In the genomic region with DNA sequence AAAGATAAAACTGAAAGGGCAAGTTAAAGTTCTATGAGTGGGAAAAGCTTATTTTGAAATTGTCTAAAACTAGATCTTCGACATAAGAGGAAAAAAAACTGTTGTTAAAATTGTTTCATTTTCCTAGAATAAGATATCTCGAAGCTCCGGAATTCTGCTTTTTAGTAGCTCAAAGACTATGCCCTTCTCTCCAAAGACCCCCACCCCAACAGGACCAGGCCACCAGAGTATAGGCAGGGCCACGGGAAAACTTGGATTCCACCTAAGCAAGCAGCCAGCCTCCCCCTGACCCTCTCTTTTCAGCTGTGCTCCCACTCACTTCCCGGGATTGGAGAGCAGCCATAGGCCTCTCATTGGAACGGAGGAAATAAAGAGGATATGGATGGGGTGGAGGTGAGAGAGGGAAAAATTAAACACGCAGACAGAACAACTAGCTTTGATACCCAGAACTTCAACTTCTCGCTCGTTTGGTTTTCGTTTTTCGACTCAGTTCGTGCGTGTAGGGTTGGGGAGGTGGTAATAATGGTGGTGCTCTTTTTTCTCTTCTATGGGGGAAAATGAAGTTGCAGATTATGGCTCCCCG, we compare ENCODE assay signal across 17 cellular contexts. TPM values are rescaled to one million over a fixed set of nuclear protein-coding genes. Genes with fewer than 3 reads are reported as not detected.
DNase-seq lines count a peak whose midpoint lies in the region; ATAC-seq and TF ChIP-seq lines count a peak whose summit lies in the region.
"Had no signal": no experiment of that assay in that cellular context is flagged by ENCODE, and none has a peak within 500 bp of the region (broad histone marks: within the 10 kb centered on the region; RNA-seq: fewer than 3 reads in every experiment).

No MANE protein-coding gene starts in this region.

- H2BK20ac ChIP-seq in H9 (ENCODE audit: low read depth, low read length, poor library complexity, severe bottlenecking) = no peak overlapping the region

- no peak overlapping the region for H3K18ac ChIP-seq in H9 (ENCODE audit: insufficient read length, low read depth, low read length)

- no peak overlapping the region for H3K56ac ChIP-seq in H9 (ENCODE audit: insufficient read length, low read depth, low read length)

- H3F3A ChIP-seq in MM.1S (ENCODE audit: insufficient read depth, low read length) = no peaks in the 10 kb centered on the region

- H2BK5ac ChIP-seq in H9 (ENCODE audit: insufficient read length, low read length) = no peak overlapping the region

- H3K23ac ChIP-seq in H9 (ENCODE audit: insufficient read length, low read depth, low read length) = no peak overlapping the region

- no peaks in the 10 kb centered on the region for H3K79me1 ChIP-seq in H9 (ENCODE audit: insufficient read depth, low read depth, low read length, poor library complexity, severe bottlenecking)

- H3K4me3 ChIP-seq in MM.1S (ENCODE audit: low read length) = no peak overlapping the region
- H3K4me3 ChIP-seq: GM12878, GM23248 had no signal

- H3K23me2 ChIP-seq in H9 (ENCODE audit: insufficient read length, low read depth, low read length, poor library complexity, severe bottlenecking) = peaks cover 26% of the 10 kb centered on the region

- peaks cover 7% of the 10 kb centered on the region for H3K36me3 Mint-ChIP-seq in activated CD8-positive, alpha-beta memory T cell treated with anti-CD3 and anti-CD28 coated beads, Interleukin-2, amount 10 ng/mL, durations not matched to agents 7 days and 5 days
- H3K36me3 Mint-ChIP-seq in H9 (ENCODE audit: insufficient read depth in 1 of 3, low read depth in 3 of 3) = peaks cover 0 to 2% (median 2%) of the 10 kb centered on the region in 3 experiments; a peak in 3 of 7 replicates
- H3K36me3 Mint-ChIP-seq in central memory CD8-positive, alpha-beta T cell (ENCODE audit: insufficient read depth) = peaks cover 35% of the 10 kb centered on the region

- H4K8ac ChIP-seq in H9 (replicated peaks; ENCODE audit: insufficient read length, low read depth, low read length) = no peak overlapping the region

- H3K4me1 Mint-ChIP-seq in activated CD8-positive, alpha-beta memory T cell treated with anti-CD3 and anti-CD28 coated beads, Interleukin-2, amount 10 ng/mL, durations not matched to agents 7 days and 5 days = peaks cover 31% of the 10 kb centered on the region
- H3K4me1 Mint-ChIP-seq in H9 = peaks cover 15 to 45% of the 10 kb centered on the region in 2 experiments
- H3K4me1 Mint-ChIP-seq in central memory CD8-positive, alpha-beta T cell = peaks cover 27% of the 10 kb centered on the region

- H3K4me1 ChIP-seq in H9 (ENCODE audit: insufficient read depth, low read length) = no peaks in the 10 kb centered on the region
- H3K4me1 ChIP-seq in MM.1S (ENCODE audit: low read length) = 0 out of 2 replicates have a peak, but pooled peaks cover 4% of the 10 kb centered on the region

- no peak overlapping the region for H3K9ac ChIP-seq in H9 (ENCODE audit: extremely low read depth, insufficient read length, low read length)
- H3K9ac ChIP-seq in MM.1S (ENCODE audit: low read length) = no peak overlapping the region
- H3K9ac ChIP-seq: GM23248 had no signal

- TF ChIP-seq CTCF in H9 (conservative IDR thresholded peaks at IDR 0.05) (no peak), MM.1S (IDR thresholded peaks at IDR 0.05; ENCODE audit: low read length) (no peak)

- H3K14ac ChIP-seq in H9 (ENCODE audit: insufficient read depth, low read length) = no peak overlapping the region

- no peak overlapping the region for H2BK120ac ChIP-seq in H9 (ENCODE audit: low read depth, low read length, poor library complexity, severe bottlenecking)

- H4K91ac ChIP-seq in H9 (ENCODE audit: insufficient read length, low read depth, low read length) = no peak overlapping the region

- no peaks in the 10 kb centered on the region for H3K79me2 ChIP-seq in H9 (ENCODE audit: insufficient read depth, low read length)
- no peaks in the 10 kb centered on the region for H3K79me2 ChIP-seq in MM.1S (ENCODE audit: low read length)

- WGBS in H9 (ENCODE audit: extremely low coverage, insufficient read length, low lambda C conversion rate) = no CpG with 5 or more reads among the region's 14 CpGs

- H3K9me3 ChIP-seq in H9 (ENCODE audit: control insufficient read depth, low read depth, low read length) (no peaks in the 10 kb centered on the region), MM.1S (replicated peaks; ENCODE audit: insufficient read depth, low read length) (no peaks in the 10 kb centered on the region)

- peaks cover 88% of the 10 kb centered on the region for H3K27me3 Mint-ChIP-seq in activated CD8-positive, alpha-beta memory T cell treated with anti-CD3 and anti-CD28 coated beads, Interleukin-2, amount 10 ng/mL, durations not matched to agents 7 days and 5 days
- H3K27me3 Mint-ChIP-seq in H9 (ENCODE audit: low read depth) = peaks cover 96% of the 10 kb centered on the region
- H3K27me3 Mint-ChIP-seq in central memory CD8-positive, alpha-beta T cell = peaks cover 91% of the 10 kb centered on the region

- H4K20me1 ChIP-seq in H9 (ENCODE audit: control insufficient read depth, insufficient read depth, insufficient read length) (no peaks in the 10 kb centered on the region), MM.1S (ENCODE audit: insufficient read depth, low read length) (no peaks in the 10 kb centered on the region)

- H3K9me3 Mint-ChIP-seq in activated CD8-positive, alpha-beta memory T cell treated with anti-CD3 and anti-CD28 coated beads, Interleukin-2, amount 10 ng/mL, durations not matched to agents 7 days and 5 days (ENCODE audit: low read depth) = no peaks in the 10 kb centered on the region
- peaks cover 8 to 27% of the 10 kb centered on the region in 2 experiments; a peak in 4 of 5 replicates for H3K9me3 Mint-ChIP-seq in H9
- H3K9me3 Mint-ChIP-seq in central memory CD8-positive, alpha-beta T cell = no peaks in the 10 kb centered on the region
- H3K9me3 Mint-ChIP-seq: activated T-cell treated with anti-CD3 and anti-CD28 coated beads, Interleukin-2, amount 50 U/mL, for 4 hours had no signal

- H3T11ph ChIP-seq in H9 (ENCODE audit: low read length) = no peak overlapping the region

- CTCF ChIA-PET in activated CD8-positive, alpha-beta memory T cell treated with anti-CD3 and anti-CD28 coated beads, Interleukin-2, amount 10 ng/mL, durations not matched to agents 7 days and 5 days (lab: Charles Lee) = no interaction called here

- peak overlapping the region; percentile 40 for H3K27ac Mint-ChIP-seq in activated CD8-positive, alpha-beta memory T cell treated with anti-CD3 and anti-CD28 coated beads, Interleukin-2, amount 10 ng/mL, durations not matched to agents 7 days and 5 days
- H3K27ac Mint-ChIP-seq in H9 = no peak overlapping the region; a peak in 1 of 7 replicates
- H3K27ac Mint-ChIP-seq in central memory CD8-positive, alpha-beta T cell (ENCODE audit: low read depth) = peak overlapping the region; percentile 44

- H3K27ac ChIP-seq in H9 (ENCODE audit: insufficient read length, low read depth, low read length) (no peak overlapping the region), MM.1S (ENCODE audit: low read length) (no peak overlapping the region)
- H3K27ac ChIP-seq: GM23248 had no signal

- DNase-seq in activated CD8-positive, alpha-beta memory T cell treated with anti-CD3 and anti-CD28 coated beads, Interleukin-2, amount 10 ng/mL, durations not matched to agents 7 days and 5 days = no peak
- no peak for DNase-seq in activated CD8-positive, alpha-beta memory T cell treated with anti-CD3 and anti-CD28 coated beads, Interleukin-2, amount 50 U/mL, for 48 hours
- DNase-seq in H9 (no peak), retina (peak; percentile 60), MM.1S (no peak), inferior parietal cortex (ENCODE audit: extremely low spot score) (no peak)
- no peak for DNase-seq in central memory CD8-positive, alpha-beta T cell (ENCODE audit: low spot score in 2 of 2)
- no peak for DNase-seq in stimulated activated naive CD4-positive, alpha-beta T cell (lab: John Stamatoyannopoulos, UW)
- DNase-seq: activated T-cell treated with anti-CD3 and anti-CD28 coated beads, Interleukin-2, amount 50 U/mL, for 4 hours; foreskin melanocyte; GM23248; NCI-H1436 treated with DMSO at 0.1 percent for 48 hours had no signal

- no peak overlapping the region for H3K4ac ChIP-seq in H9 (ENCODE audit: low read depth, low read length)

- no peaks in the 10 kb centered on the region for H3K36me3 ChIP-seq in MM.1S (replicated peaks; ENCODE audit: insufficient read depth, low read length)

- H4K5ac ChIP-seq in H9 (ENCODE audit: insufficient read length, low read depth, low read length) = no peak overlapping the region

- H2BK15ac ChIP-seq in H9 (ENCODE audit: low read depth, low read length) = no peak overlapping the region

- no peak for ATAC-seq in activated CD8-positive, alpha-beta memory T cell treated with anti-CD3 and anti-CD28 coated beads, Interleukin-2, amount 10 ng/mL, durations not matched to agents 7 days and 5 days
- ATAC-seq in central memory CD8-positive, alpha-beta T cell (replicated peaks; ENCODE audit: extremely low read depth, poor library complexity, severe bottlenecking) = no peak
- ATAC-seq: activated CD4-positive, CD25-positive, alpha-beta regulatory T cell treated with anti-CD3 and anti-CD28 coated beads, Interleukin-2, amount 50 U/mL, for 24 hours; activated T-cell treated with anti-CD3 and anti-CD28 coated beads, Interleukin-2, amount 50 U/mL, for 4 hours; GM12878 had no signal

- H2AFZ ChIP-seq in H9 (ENCODE audit: low read length) = no peak overlapping the region
- H2AFZ ChIP-seq in MM.1S (ENCODE audit: low read length) = no peak overlapping the region
- H2AFZ ChIP-seq: GM23248 had no signal

- no peaks in the 10 kb centered on the region for H3K9me2 ChIP-seq in MM.1S (replicated peaks; ENCODE audit: insufficient read depth, low read length)

- peak overlapping the region; percentile 13 for H3K4me3 Mint-ChIP-seq in activated CD8-positive, alpha-beta memory T cell treated with anti-CD3 and anti-CD28 coated beads, Interleukin-2, amount 10 ng/mL, durations not matched to agents 7 days and 5 days
- peak overlapping the region in 1 of 2 experiments; percentile 79; a peak in 3 of 5 replicates for H3K4me3 Mint-ChIP-seq in H9
- peak overlapping the region; percentile 57 for H3K4me3 Mint-ChIP-seq in central memory CD8-positive, alpha-beta T cell

- peaks cover 81% of the 10 kb centered on the region for H3K27me3 ChIP-seq in H9 (ENCODE audit: insufficient read depth, low read length)
- H3K27me3 ChIP-seq in MM.1S (replicated peaks; ENCODE audit: insufficient read depth, low read length) = no peaks in the 10 kb centered on the region

- no peak overlapping the region for H2AK5ac ChIP-seq in H9 (ENCODE audit: insufficient read length, low read length)

- H2BK12ac ChIP-seq in H9 (ENCODE audit: insufficient read length, low read depth, low read length) = no peak overlapping the region

- H3K4me2 ChIP-seq in H9 (ENCODE audit: insufficient read depth, insufficient read length, low read length) (peak overlapping the region; percentile 34), MM.1S (ENCODE audit: low read depth, low read length) (no peak overlapping the region)

RNA-seq across cellular contexts. Expression of a gene that starts 2.9 kb away (rescaled TPM):
- under 1 TPM; 0.18 to 0.23 TPM for total RNA-seq in activated CD8-positive, alpha-beta memory T cell treated with anti-CD3 and anti-CD28 coated beads, Interleukin-2, amount 10 ng/mL, durations not matched to agents 7 days and 5 days
- 0.26 and 0.29 TPM in 2 replicates for total RNA-seq in H9 (2021)
- total RNA-seq: G401, GM23248, renal cortical epithelial cell, subcutaneous adipose tissue had no signal

RNA-seq across cellular contexts. Expression of a gene that starts 58.5 kb away (rescaled TPM):
- 10 to 100 TPM; 18.1 to 21.1 TPM for total RNA-seq in activated CD8-positive, alpha-beta memory T cell treated with anti-CD3 and anti-CD28 coated beads, Interleukin-2, amount 10 ng/mL, durations not matched to agents 7 days and 5 days
- 24.4 and 25.0 TPM in 2 replicates for total RNA-seq in H9 (2021)

Comparison
In these comparisons a context has a peak if more than half of its experiments do, and no peak if none do; other contexts are left out.
1. H3K27ac Mint-ChIP-seq: peak in activated CD8-positive, alpha-beta memory T cell treated with anti-CD3 and anti-CD28 coated beads, Interleukin-2, amount 10 ng/mL, durations not matched to agents 7 days and 5 days (single experiment) and central memory CD8-positive, alpha-beta T cell (single experiment); none in H9 (0 of 3).